Comparison of ENCODE assay signal across 23 cellular contexts in genomic region chr14:59832663-59833294, GRCh38. TPM values are rescaled to one million over a fixed set of nuclear protein-coding genes. Genes with fewer than 3 reads are reported as not detected.
"Had no signal": no experiment of that assay in that cellular context is flagged by ENCODE, and none has a peak within 500 bp of the region (broad histone marks: within the 10 kb centered on the region; RNA-seq: fewer than 3 reads in every experiment).

No MANE protein-coding gene starts in this region.

- H3K27me3 ChIP-seq: gastrocnemius medialis, hepatocyte, sigmoid colon, stomach, testis, tibial artery had no signal

- ATAC-seq: effector memory CD8-positive, alpha-beta T cell; gastrocnemius medialis; heart left ventricle; left cardiac atrium; left ventricle myocardium superior; lower lobe of right lung; natural killer cell treated with Interleukin-12 subunit alpha and Interleukin-12 subunit beta and Interleukin-15 and Interleukin-18, amount 100 ng/mL, for 72 hours; right cardiac atrium; stimulated activated effector memory CD8-positive, alpha-beta T cell treated with anti-CD3 and anti-CD28 coated beads, Interleukin-12 subunit alpha, Interleukin-12 subunit beta, amount 100 ng/mL, for 72 hours had no signal

- H3K4me2 ChIP-seq: hepatocyte had no signal

- H3K4me1 ChIP-seq: gastrocnemius medialis, lower lobe of right lung, prostate gland, sigmoid colon, stomach, testis had no signal

- H3K4me3 ChIP-seq: gastrocnemius medialis, heart left ventricle, hepatocyte, lower lobe of right lung, prostate gland, sigmoid colon, stomach, testis, tibial artery had no signal

- H3K79me2 ChIP-seq: hepatocyte had no signal

- H3K36me3 ChIP-seq: gastrocnemius medialis, heart left ventricle, lower lobe of right lung, prostate gland, sigmoid colon, stomach, tibial artery had no signal

- H3K27ac ChIP-seq: gastrocnemius medialis, heart left ventricle, hepatocyte, lower lobe of right lung, prostate gland, sigmoid colon, stomach, testis, tibial artery had no signal

- DNase-seq: cortex of kidney; effector memory CD8-positive, alpha-beta T cell; gastrocnemius medialis; heart left ventricle; kidney; left cardiac atrium; left ventricle myocardium superior; lower lobe of right lung; naive B cell; nucleus accumbens; right cardiac atrium; sigmoid colon; stimulated activated CD4-positive, alpha-beta T cell treated with anti-CD3 and anti-CD28 coated beads, Interleukin-2, amount 100 ng/mL, for 24 hours; stimulated activated CD4-positive, alpha-beta T cell treated with anti-CD3 and anti-CD28 coated beads, Interleukin-4, amount 100 ng/mL, for 24 hours; stimulated activated naive CD4-positive, alpha-beta T cell treated with Interleukin-2 at 50 U/mL for 16 hours; stomach; testis; tibial artery had no signal

RNA-seq across cellular contexts. Expression of gene RTN1, which starts 37.8 kb away (rescaled TPM):
- total RNA-seq: natural killer cell treated with Interleukin-12 subunit alpha and Interleukin-12 subunit beta and Interleukin-15 and Interleukin-18, amount 100 ng/mL, for 72 hours; osteocyte had no signal
